ENCODE assay signal across 16 cellular contexts in genomic region chr12:132623072-132623869, GRCh38. TPM values are rescaled to one million over a fixed set of nuclear protein-coding genes. Genes with fewer than 3 reads are reported as not detected.
DNase-seq lines count a peak whose midpoint lies in the region; ATAC-seq, FAIRE-seq and TF ChIP-seq lines count a peak whose summit lies in the region.
"Had no signal": no experiment of that assay in that cellular context is flagged by ENCODE, and none has a peak within 500 bp of the region (broad histone marks: within the 10 kb centered on the region; RNA-seq: fewer than 3 reads in every experiment).

No MANE protein-coding gene starts in this region.

- TF ChIP-seq POLR2A in breast epithelium (IDR thresholded peaks at IDR 0.05) = no peak

- no peak for FAIRE-seq in kidney (lab: Jason Lieb, UNC)

- CTCF ChIA-PET in MCF 10A (lab: Yijun Ruan, JAX) = no interaction called here

- no peak for DNase-seq in breast epithelium (ENCODE audit: low spot score in 2 of 2)
- no peak for DNase-seq in MCF 10A (ENCODE audit: unreplicated experiment)
- DNase-seq in SK-N-MC (ENCODE audit: low read depth, low spot score) = no peak
- peak; percentile 66 for DNase-seq in kidney
- peak; percentile 73 for DNase-seq in type B pancreatic cell (ENCODE audit: extremely low spot score, unreplicated experiment)
- DNase-seq in colonic mucosa = no peak
- no peak for DNase-seq in NCI-H526 treated with DMSO at 0.1 percent for 48 hours (lab: John Stamatoyannopoulos, UW)
- DNase-seq: activated T-cell treated with anti-CD3 and anti-CD28 coated beads, Interleukin-2, amount 50 U/mL, for 4 hours; NCI-H510A treated with DMSO at 0.1 percent for 48 hours; stimulated activated CD4-positive, alpha-beta T cell treated with anti-CD3 and anti-CD28 coated beads, Interleukin-2, amount 100 ng/mL, for 48 hours; stimulated activated naive CD4-positive, alpha-beta T cell treated with Interleukin-2 at 50 U/mL for 16 hours had no signal

- H3K9me3 Mint-ChIP-seq in MCF 10A (ENCODE audit: unreplicated experiment) (no peaks in the 10 kb centered on the region), type B pancreatic cell (no peaks in the 10 kb centered on the region)
- H3K9me3 Mint-ChIP-seq: activated T-cell treated with anti-CD3 and anti-CD28 coated beads, Interleukin-2, amount 50 U/mL, for 4 hours; memory B cell had no signal

- peaks cover 5% of the 10 kb centered on the region for H3K4me1 Mint-ChIP-seq in MCF 10A (ENCODE audit: insufficient read depth, unreplicated experiment)
- peaks cover 16% of the 10 kb centered on the region for H3K4me1 Mint-ChIP-seq in type B pancreatic cell (ENCODE audit: unreplicated experiment)

- ATAC-seq in GM21576 (IDR thresholded peaks at IDR 0.05; ENCODE audit: unreplicated experiment) = no peak

- H3K27me3 Mint-ChIP-seq in MCF 10A (ENCODE audit: insufficient read depth, unreplicated experiment) (peaks cover 3% of the 10 kb centered on the region), type B pancreatic cell (peaks cover 6% of the 10 kb centered on the region)
- H3K27me3 Mint-ChIP-seq: memory B cell had no signal

- H3K27ac Mint-ChIP-seq in MCF 10A (ENCODE audit: low read depth, unreplicated experiment) (no peak overlapping the region), type B pancreatic cell (peak overlapping the region; percentile 94)
- H3K27ac Mint-ChIP-seq: memory B cell had no signal

- POLR2A ChIA-PET in MCF 10A (lab: Yijun Ruan, JAX) = no interaction called here

- no TSS peak for BruUV-seq in MCF 10A (replicated peaks; lab: Mats Ljungman, UMichigan)

- H3K4me1 ChIP-seq in breast epithelium (peaks cover 7 to 19% of the 10 kb centered on the region in 2 donors), kidney (ENCODE audit: control insufficient read depth in 1 of 2, insufficient read depth in 1 of 2, low read depth in 1 of 2, low read length in 2 of 2) (peaks cover 0 to 3% of the 10 kb centered on the region in 2 donors), colonic mucosa (no peaks in the 10 kb centered on the region)

- H3K36me3 ChIP-seq in breast epithelium (no peaks in the 10 kb centered on the region), SK-N-MC (ENCODE audit: insufficient read depth, low read length) (peaks cover 30% of the 10 kb centered on the region), kidney (ENCODE audit: control insufficient read depth in 1 of 2, insufficient read depth in 2 of 2, low read length in 2 of 2) (no peaks in the 10 kb centered on the region), colonic mucosa (no peaks in the 10 kb centered on the region)

- H3K9me3 ChIP-seq in breast epithelium (no peaks in the 10 kb centered on the region), SK-N-MC (ENCODE audit: low read depth, low read length) (no peaks in the 10 kb centered on the region), kidney (ENCODE audit: control insufficient read depth in 1 of 2, low read length in 2 of 2) (no peaks in the 10 kb centered on the region), colonic mucosa (no peaks in the 10 kb centered on the region)
- H3K9me3 ChIP-seq: psoas muscle had no signal

- H3K9ac ChIP-seq in SK-N-MC (ENCODE audit: insufficient read length) = no peak overlapping the region
- no peak overlapping the region for H3K9ac ChIP-seq in kidney (ENCODE audit: low read length in 2 of 2)
- H3K9ac ChIP-seq in colonic mucosa (ENCODE audit: low read depth in 2 of 2, low read length in 2 of 2) = no peak overlapping the region

- no peak for TF ChIP-seq CTCF in breast epithelium (IDR thresholded peaks at IDR 0.05)
- no peak for TF ChIP-seq CTCF in MCF 10A (IDR thresholded peaks at IDR 0.05; ENCODE audit: unreplicated experiment)
- TF ChIP-seq CTCF in kidney (IDR thresholded peaks at IDR 0.05; ENCODE audit: borderline replicate concordance, extremely low read depth, insufficient read depth) = no peak
- TF ChIP-seq CTCF in type B pancreatic cell (conservative IDR thresholded peaks at IDR 0.05) = no peak
- no peak for TF ChIP-seq CTCF in colonic mucosa (IDR thresholded peaks at IDR 0.05)

- H3K36me3 Mint-ChIP-seq in MCF 10A (ENCODE audit: insufficient read depth, unreplicated experiment) = peaks cover 11% of the 10 kb centered on the region
- peaks cover 3% of the 10 kb centered on the region for H3K36me3 Mint-ChIP-seq in type B pancreatic cell

- H3K4me3 ChIP-seq in breast epithelium = peak overlapping the region in 1 of 3 donors; percentile 29
- H3K4me3 ChIP-seq in SK-N-MC = no peak overlapping the region
- H3K4me3 ChIP-seq in kidney (ENCODE audit: low read length in 2 of 2) = no peak overlapping the region
- no peak overlapping the region for H3K4me3 ChIP-seq in colonic mucosa
- H3K4me3 ChIP-seq: psoas muscle had no signal

- peak overlapping the region; percentile 42 to 56 for H3K27ac ChIP-seq in breast epithelium
- peak overlapping the region; percentile 48; the same call in 1 of the 2 replicates for H3K27ac ChIP-seq in SK-N-MC
- H3K27ac ChIP-seq in kidney (ENCODE audit: low read depth in 2 of 2, low read length in 2 of 2) = no peak overlapping the region
- H3K27ac ChIP-seq in colonic mucosa = no peak overlapping the region
- H3K27ac ChIP-seq: psoas muscle had no signal

- intact Hi-C loops in breast epithelium (cut with DNase I; ENCODE audit: low total_unique reads) = no loop called here
- intact Hi-C loops in MCF 10A (cut with micrococcal nuclease) = no loop called here
- intact Hi-C loops in kidney (cut with DNase I) = no loop called here
- intact Hi-C loops in colonic mucosa (cut with DNase I) = no loop called here

- H3K27me3 ChIP-seq in breast epithelium = peaks cover 6 to 20% of the 10 kb centered on the region in 2 donors
- H3K27me3 ChIP-seq in colonic mucosa = peaks cover 13% of the 10 kb centered on the region

- no peak overlapping the region for H3K4me3 Mint-ChIP-seq in MCF 10A (ENCODE audit: unreplicated experiment)
- peak overlapping the region; percentile 68 for H3K4me3 Mint-ChIP-seq in type B pancreatic cell
- H3K4me3 Mint-ChIP-seq: activated T-cell treated with anti-CD3 and anti-CD28 coated beads, Interleukin-2, amount 50 U/mL, for 4 hours; memory B cell had no signal

RNA-seq across cellular contexts. Expression of gene P2RX2, which starts 4.7 kb away (rescaled TPM):
- total RNA-seq in breast epithelium = under 1 TPM in 2 of 3 donors, not detected in 1; 0.29 to 0.48 TPM
- total RNA-seq in MCF 10A (2022) = not detected in 2 replicates
- 0.19 TPM for total RNA-seq in kidney
- 0.37 TPM for polyA plus RNA-seq in kidney (ENCODE audit: insufficient read depth, low read depth, low replicate concordance)
- total RNA-seq in type B pancreatic cell (ENCODE audit: low replicate concordance) = 2.8 and 5.4 TPM in 2 replicates
- under 1 TPM in 1 of 2 donors, not detected in 1; 0.24 TPM for total RNA-seq in colonic mucosa
- total RNA-seq: activated T-cell treated with anti-CD3 and anti-CD28 coated beads, Interleukin-2, amount 50 U/mL, for 4 hours; H4; psoas muscle had no signal

RNA-seq across cellular contexts. Expression of gene LRCOL1, which starts 12.9 kb away (rescaled TPM):
- total RNA-seq in breast epithelium = under 1 TPM in 1 of 3 donors, not detected in 2; 0.59 TPM
- not detected in 2 replicates for total RNA-seq in MCF 10A (2022)
- total RNA-seq in kidney = 1.8 TPM
- 1.0 TPM for polyA plus RNA-seq in kidney (ENCODE audit: insufficient read depth, low read depth, low replicate concordance)
- total RNA-seq in type B pancreatic cell (ENCODE audit: low replicate concordance) = not detected in 2 replicates
- under 1 TPM in 1 of 2 donors, not detected in 1; 0.47 TPM for total RNA-seq in colonic mucosa
- total RNA-seq: activated T-cell treated with anti-CD3 and anti-CD28 coated beads, Interleukin-2, amount 50 U/mL, for 4 hours; G401; H4 had no signal

Comparison
In these comparisons a context has a peak if more than half of its experiments do, and no peak if none do; other contexts are left out.
1. DNase-seq: peak in kidney (single experiment) and type B pancreatic cell (single experiment); none in breast epithelium (0 of 2), MCF 10A (single experiment), SK-N-MC (single experiment), colonic mucosa (single experiment) and NCI-H526 treated with DMSO at 0.1 percent for 48 hours (single experiment).
2. H3K27ac ChIP-seq: peak in breast epithelium (2 of 2) and SK-N-MC (single experiment); none in kidney (0 of 2) and colonic mucosa (single experiment).